In the genomic region with DNA sequence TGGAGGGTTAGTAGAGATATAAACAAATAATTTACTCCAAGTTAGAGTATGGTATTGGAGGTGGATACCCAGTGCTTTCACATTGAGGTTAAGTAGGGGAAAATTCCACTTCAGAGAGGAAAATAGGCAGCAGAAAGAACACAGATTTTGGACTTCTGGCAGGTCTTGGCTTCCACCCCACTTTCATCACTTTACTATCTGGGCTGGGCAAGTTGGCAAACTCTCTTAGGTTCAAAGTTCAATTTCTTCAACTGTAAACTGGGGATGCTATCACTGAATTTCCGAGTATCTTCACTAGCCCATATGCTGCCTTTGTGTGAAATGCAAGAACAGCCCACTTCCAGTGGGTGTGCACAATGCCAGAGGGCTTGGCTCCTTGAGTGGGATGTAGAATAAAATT, we compare ENCODE assay signal across 19 cellular contexts.
"Had no signal": no experiment of that assay in that cellular context is flagged by ENCODE, and none has a peak within 500 bp of the region (broad histone marks: within the 10 kb centered on the region; RNA-seq: fewer than 3 reads in every experiment).

No MANE protein-coding gene starts in this region.

- H3K4me1 ChIP-seq: esophagus muscularis mucosa, parathyroid adenoma, sigmoid colon, testis had no signal

- H3K4me1 Mint-ChIP-seq: activated CD4-positive, alpha-beta memory T cell treated with anti-CD3 and anti-CD28 coated beads, Interleukin-2, amount 10 ng/mL, durations not matched to agents 7 days and 5 days; activated CD4-positive, alpha-beta T cell treated with anti-CD3 and anti-CD28 coated beads, Interleukin-2, amount 10 ng/mL, durations not matched to agents 24 days and 14 days; activated naive CD4-positive, alpha-beta T cell treated with anti-CD3 and anti-CD28 coated beads, Interleukin-2, amount 10 ng/mL, durations not matched to agents 7 days and 5 days; naive thymus-derived CD8-positive, alpha-beta T cell had no signal

- H3K27ac Mint-ChIP-seq: activated CD4-positive, alpha-beta memory T cell treated with anti-CD3 and anti-CD28 coated beads, Interleukin-2, amount 10 ng/mL, durations not matched to agents 7 days and 5 days; activated CD4-positive, alpha-beta T cell treated with anti-CD3 and anti-CD28 coated beads, Interleukin-2, amount 10 ng/mL, durations not matched to agents 24 days and 14 days; activated naive CD4-positive, alpha-beta T cell treated with anti-CD3 and anti-CD28 coated beads, Interleukin-2, amount 10 ng/mL, durations not matched to agents 7 days and 5 days; activated T-cell treated with anti-CD3 and anti-CD28 coated beads, Interleukin-2, amount 50 U/mL, for 72 hours; effector memory CD8-positive, alpha-beta T cell; naive thymus-derived CD8-positive, alpha-beta T cell; type B pancreatic cell had no signal

- DNase-seq: activated CD4-positive, alpha-beta memory T cell treated with anti-CD3 and anti-CD28 coated beads, Interleukin-2, amount 10 ng/mL, durations not matched to agents 7 days and 5 days; activated CD4-positive, alpha-beta T cell treated with anti-CD3 and anti-CD28 coated beads, Interleukin-2, amount 10 ng/mL, durations not matched to agents 24 days and 14 days; activated effector memory CD4-positive, alpha-beta T cell treated with anti-CD3 and anti-CD28 coated beads, Interleukin-2, amount 50 U/mL, for 16 hours; activated naive CD4-positive, alpha-beta T cell treated with anti-CD3 and anti-CD28 coated beads, Interleukin-2, amount 10 ng/mL, durations not matched to agents 7 days and 5 days; activated T-cell treated with anti-CD3 and anti-CD28 coated beads, Interleukin-2, amount 50 U/mL, for 72 hours; amygdala; effector memory CD8-positive, alpha-beta T cell; gastrocnemius medialis; naive thymus-derived CD8-positive, alpha-beta T cell; sigmoid colon; stimulated activated CD4-positive, alpha-beta T cell treated with anti-CD3 and anti-CD28 coated beads, Interleukin-4, amount 100 ng/mL, for 1 hour; stimulated activated naive CD4-positive, alpha-beta T cell; testis had no signal

- H3K27ac ChIP-seq: cardiac muscle cell, parathyroid adenoma, sigmoid colon, SK-N-MC, testis had no signal

- H3K36me3 Mint-ChIP-seq: activated naive CD4-positive, alpha-beta T cell treated with anti-CD3 and anti-CD28 coated beads, Interleukin-2, amount 10 ng/mL, durations not matched to agents 7 days and 5 days had no signal

- H3K27me3 Mint-ChIP-seq: activated CD4-positive, alpha-beta memory T cell treated with anti-CD3 and anti-CD28 coated beads, Interleukin-2, amount 10 ng/mL, durations not matched to agents 7 days and 5 days; activated CD4-positive, alpha-beta T cell treated with anti-CD3 and anti-CD28 coated beads, Interleukin-2, amount 10 ng/mL, durations not matched to agents 24 days and 14 days; activated naive CD4-positive, alpha-beta T cell treated with anti-CD3 and anti-CD28 coated beads, Interleukin-2, amount 10 ng/mL, durations not matched to agents 7 days and 5 days; effector memory CD8-positive, alpha-beta T cell; naive thymus-derived CD8-positive, alpha-beta T cell; type B pancreatic cell had no signal

- H3K4me3 Mint-ChIP-seq: activated CD4-positive, alpha-beta memory T cell treated with anti-CD3 and anti-CD28 coated beads, Interleukin-2, amount 10 ng/mL, durations not matched to agents 7 days and 5 days; activated CD4-positive, alpha-beta T cell treated with anti-CD3 and anti-CD28 coated beads, Interleukin-2, amount 10 ng/mL, durations not matched to agents 24 days and 14 days; activated naive CD4-positive, alpha-beta T cell treated with anti-CD3 and anti-CD28 coated beads, Interleukin-2, amount 10 ng/mL, durations not matched to agents 7 days and 5 days; activated T-cell treated with anti-CD3 and anti-CD28 coated beads, Interleukin-2, amount 50 U/mL, for 72 hours; effector memory CD8-positive, alpha-beta T cell; naive thymus-derived CD8-positive, alpha-beta T cell; type B pancreatic cell had no signal

- H3K9me3 ChIP-seq: testis had no signal

- H3K36me3 ChIP-seq: gastrocnemius medialis had no signal

- H3K4me3 ChIP-seq: cardiac muscle cell, esophagus muscularis mucosa, gastrocnemius medialis, lung, sigmoid colon, SK-N-MC, testis had no signal

- H3K27me3 ChIP-seq: cardiac muscle cell, esophagus muscularis mucosa, gastrocnemius medialis, sigmoid colon, testis had no signal

- H3K9me3 Mint-ChIP-seq: activated CD4-positive, alpha-beta memory T cell treated with anti-CD3 and anti-CD28 coated beads, Interleukin-2, amount 10 ng/mL, durations not matched to agents 7 days and 5 days; activated CD4-positive, alpha-beta T cell treated with anti-CD3 and anti-CD28 coated beads, Interleukin-2, amount 10 ng/mL, durations not matched to agents 24 days and 14 days; activated naive CD4-positive, alpha-beta T cell treated with anti-CD3 and anti-CD28 coated beads, Interleukin-2, amount 10 ng/mL, durations not matched to agents 7 days and 5 days; activated T-cell treated with anti-CD3 and anti-CD28 coated beads, Interleukin-2, amount 50 U/mL, for 72 hours; type B pancreatic cell had no signal

- ATAC-seq: activated T-cell treated with anti-CD3 and anti-CD28 coated beads, Interleukin-2, amount 50 U/mL, for 72 hours; effector memory CD8-positive, alpha-beta T cell; gastrocnemius medialis; naive thymus-derived CD8-positive, alpha-beta T cell had no signal
